Comparison of ENCODE assay signal across 22 cellular contexts in genomic region chr5:74402553-74402952, GRCh38.
DNase-seq lines count a peak whose midpoint lies in the region; ATAC-seq, FAIRE-seq and TF ChIP-seq lines count a peak whose summit lies in the region.
"Had no signal": no experiment of that assay in that cellular context is flagged by ENCODE, and none has a peak within 500 bp of the region (broad histone marks: within the 10 kb centered on the region; RNA-seq: fewer than 3 reads in every experiment).

No MANE protein-coding gene starts in this region.

- no TSS peak for BruUV-seq in GM12878 (replicated peaks; lab: Mats Ljungman, UMichigan)

- no peak for TF ChIP-seq EP300 in GM12878 (IDR thresholded peaks at IDR 0.05; ENCODE audit: borderline replicate concordance in 1 of 2, control insufficient read depth in 1 of 2, low read depth in 2 of 2, low read length in 2 of 2)

- peak overlapping the region; percentile 59 for H2AFZ ChIP-seq in GM12878 (ENCODE audit: control insufficient read depth, low read depth, low read length)

- no peak overlapping the region for H3K9ac ChIP-seq in GM12878 (ENCODE audit: control insufficient read depth, insufficient read depth, low read length)

- H3K27me3 Mint-ChIP-seq in neural crest cell (ENCODE audit: low read depth), result no peaks in the 10 kb centered on the region
- H3K27me3 Mint-ChIP-seq in activated T-helper 17 cell treated with anti-CD3 and anti-CD28 coated beads, Interleukin-2, amount 50 U/mL, for 72 hours, result peaks cover 13% of the 10 kb centered on the region
- peaks cover 0 to 1% (median 0%) of the 10 kb centered on the region in 3 donors for H3K27me3 Mint-ChIP-seq in CD14-positive monocyte (ENCODE audit: low read depth in 3 of 3)
- H3K27me3 Mint-ChIP-seq: effector memory CD8-positive, alpha-beta T cell; naive thymus-derived CD8-positive, alpha-beta T cell had no signal

- H3K9me3 ChIP-seq in GM12878 (replicated peaks; ENCODE audit: control insufficient read depth, insufficient read depth, low read length), result no peaks in the 10 kb centered on the region; the same call in 2 of the 3 replicates
- H3K9me3 ChIP-seq: sigmoid colon had no signal

- peaks cover 26% of the 10 kb centered on the region for H3K4me1 Mint-ChIP-seq in neural crest cell
- H3K4me1 Mint-ChIP-seq in activated T-helper 17 cell treated with anti-CD3 and anti-CD28 coated beads, Interleukin-2, amount 50 U/mL, for 72 hours, result no peaks in the 10 kb centered on the region
- H3K4me1 Mint-ChIP-seq in CD14-positive monocyte, result peaks cover 3% of the 10 kb centered on the region
- H3K4me1 Mint-ChIP-seq: activated CD4-positive, alpha-beta memory T cell treated with anti-CD3 and anti-CD28 coated beads, Interleukin-2, amount 10 ng/mL, durations not matched to agents 7 days and 5 days had no signal

- POLR2A ChIA-PET in GM12878 (lab: Charles Lee), result no interaction called here

- H3K27ac Mint-ChIP-seq in neural crest cell (ENCODE audit: unreplicated experiment) (peak overlapping the region; percentile 39), CD14-positive monocyte (no peak overlapping the region)
- H3K27ac Mint-ChIP-seq in activated T-helper 17 cell treated with anti-CD3 and anti-CD28 coated beads, Interleukin-2, amount 50 U/mL, for 72 hours, result no peak overlapping the region
- H3K27ac Mint-ChIP-seq: activated CD4-positive, alpha-beta memory T cell treated with anti-CD3 and anti-CD28 coated beads, Interleukin-2, amount 10 ng/mL, durations not matched to agents 7 days and 5 days; activated T-cell treated with anti-CD3 and anti-CD28 coated beads, Interleukin-2, amount 50 U/mL, for 72 hours; CD8-positive, alpha-beta T cell had no signal

- TF ChIP-seq CTCF in GM12878 (IDR thresholded peaks at IDR 0.05 in 2 of 3, conservative IDR thresholded peaks at IDR 0.05 in 1 of 3; ENCODE audit: control insufficient read depth in 2 of 3, extremely low read depth in 1 of 3, insufficient read depth in 1 of 3, low read depth in 3 of 3, low read length in 3 of 3) (no peak), neural crest cell (conservative IDR thresholded peaks at IDR 0.05) (no peak), CD14-positive monocyte (IDR thresholded peaks at IDR 0.05) (no peak)

- RAD21 ChIA-PET in GM12878 (lab: Charles Lee; ENCODE audit: unreplicated experiment), result interaction anchor here (1.2 kb wide), 1 partner anchor 9 kb away, joined by 3 read pairs; no protein-coding TSS in a partner anchor

- no peaks in the 10 kb centered on the region for H3K36me3 ChIP-seq in GM12878 (ENCODE audit: control insufficient read depth in 2 of 2, insufficient read depth in 2 of 2, low read length in 1 of 2)
- H3K36me3 ChIP-seq: sigmoid colon had no signal

- 18% methylated on average over 4 of the region's 4 CpGs for WGBS in GM12878 (ENCODE audit: insufficient coverage, insufficient replicate concordance, low lambda C conversion rate, missing lambda C conversion rate)

- TF ChIP-seq POLR2A in GM12878 (IDR thresholded peaks at IDR 0.05; ENCODE audit: low read depth, low read length), result no peak

- intact Hi-C loops in GM12878 (cut with micrococcal nuclease; ENCODE audit: unreplicated experiment) (no loop called here), CD14-positive monocyte (cut with micrococcal nuclease) (no loop called here)

- peak; percentile 32 for DNase-seq in Ammon's horn (ENCODE audit: low spot score)
- no peak for DNase-seq in GM12878 (ENCODE audit: low read depth, low spot score)
- no peak for DNase-seq in neural crest cell (ENCODE audit: low read depth, low spot score)
- no peak for DNase-seq in CD14-positive monocyte (ENCODE audit: low spot score)
- DNase-seq: activated CD4-positive, alpha-beta memory T cell treated with anti-CD3 and anti-CD28 coated beads, Interleukin-2, amount 10 ng/mL, durations not matched to agents 7 days and 5 days; activated T-cell treated with anti-CD3 and anti-CD28 coated beads, Interleukin-2, amount 50 U/mL, for 72 hours; caudate nucleus; CD8-positive, alpha-beta T cell; effector memory CD8-positive, alpha-beta T cell; IMR-90; left ventricle myocardium superior; OCI-M1; sigmoid colon; stimulated activated CD4-positive, alpha-beta T cell treated with anti-CD3 and anti-CD28 coated beads, Interleukin-4, amount 100 ng/mL, for 4 hours had no signal

- peak; percentile 61 for ATAC-seq in HG03025 (IDR thresholded peaks at IDR 0.05; ENCODE audit: low FRiP score, unreplicated experiment)
- ATAC-seq in GM12878, result peak; percentile 48
- no peak for ATAC-seq in GM21526 (IDR thresholded peaks at IDR 0.05; ENCODE audit: low FRiP score, unreplicated experiment)
- no peak for ATAC-seq in activated T-helper 17 cell treated with anti-CD3 and anti-CD28 coated beads, Interleukin-2, amount 50 U/mL, for 72 hours (replicated peaks)
- ATAC-seq in HG03432 (IDR thresholded peaks at IDR 0.05; ENCODE audit: unreplicated experiment), result no peak
- ATAC-seq: activated T-cell treated with anti-CD3 and anti-CD28 coated beads, Interleukin-2, amount 50 U/mL, for 72 hours; CD8-positive, alpha-beta T cell; effector memory CD8-positive, alpha-beta T cell; HCT116; left ventricle myocardium superior; naive thymus-derived CD8-positive, alpha-beta T cell had no signal

- no peaks in the 10 kb centered on the region for H4K20me1 ChIP-seq in GM12878 (ENCODE audit: control insufficient read depth, insufficient read depth)

- H3K36me3 Mint-ChIP-seq in neural crest cell (ENCODE audit: low read depth) (no peaks in the 10 kb centered on the region), CD14-positive monocyte (peaks cover 0 to 3% of the 10 kb centered on the region in 2 donors)
- no peaks in the 10 kb centered on the region for H3K36me3 Mint-ChIP-seq in activated T-helper 17 cell treated with anti-CD3 and anti-CD28 coated beads, Interleukin-2, amount 50 U/mL, for 72 hours (ENCODE audit: low read depth)
- H3K36me3 Mint-ChIP-seq: CD8-positive, alpha-beta T cell; naive thymus-derived CD8-positive, alpha-beta T cell had no signal

- SMC1A ChIA-PET in GM12878 (lab: Charles Lee; ENCODE audit: uncharacterized antibody, unreplicated experiment), result interaction anchor here (0.7 to 1.4 kb wide), 7 partner anchors 14 to 240 kb away, joined by 3 to 4 read pairs (median 4); no protein-coding TSS in a partner anchor

- H3K4me2 ChIP-seq in GM12878 (ENCODE audit: control insufficient read depth, insufficient read depth), result no peak overlapping the region

- no peaks in the 10 kb centered on the region for H3K79me2 ChIP-seq in GM12878 (ENCODE audit: control insufficient read depth, insufficient read depth, low read length)

- H3K4me1 ChIP-seq in GM12878 (ENCODE audit: control insufficient read depth, insufficient read depth, low read length), result peaks cover 5% of the 10 kb centered on the region

- H3K4me3 Mint-ChIP-seq in neural crest cell (no peak overlapping the region), CD14-positive monocyte (no peak overlapping the region)
- no peak overlapping the region for H3K4me3 Mint-ChIP-seq in activated T-helper 17 cell treated with anti-CD3 and anti-CD28 coated beads, Interleukin-2, amount 50 U/mL, for 72 hours
- H3K4me3 Mint-ChIP-seq: activated CD4-positive, alpha-beta memory T cell treated with anti-CD3 and anti-CD28 coated beads, Interleukin-2, amount 10 ng/mL, durations not matched to agents 7 days and 5 days; activated T-cell treated with anti-CD3 and anti-CD28 coated beads, Interleukin-2, amount 50 U/mL, for 72 hours; CD8-positive, alpha-beta T cell; effector memory CD8-positive, alpha-beta T cell had no signal

- H3K27ac ChIP-seq in GM12878 (ENCODE audit: control insufficient read depth, insufficient read depth), result no peak overlapping the region
- H3K27ac ChIP-seq: sigmoid colon had no signal

- CTCF ChIA-PET in GM12878 (lab: Yijun Ruan, JAX), result interaction anchor here (1.1 kb wide), 1 partner anchor 48 kb away, joined by 4 read pairs; no protein-coding TSS in a partner anchor

- no peak for FAIRE-seq in GM12878 (lab: Jason Lieb, UNC)
- FAIRE-seq: GM12892, TTC549 had no signal

- no peaks in the 10 kb centered on the region for H3K9me3 Mint-ChIP-seq in neural crest cell
- no peaks in the 10 kb centered on the region for H3K9me3 Mint-ChIP-seq in activated T-helper 17 cell treated with anti-CD3 and anti-CD28 coated beads, Interleukin-2, amount 50 U/mL, for 72 hours
- H3K9me3 Mint-ChIP-seq in CD14-positive monocyte, result peaks cover 3 to 9% (median 6%) of the 10 kb centered on the region in 7 donors
- H3K9me3 Mint-ChIP-seq: activated CD4-positive, alpha-beta memory T cell treated with anti-CD3 and anti-CD28 coated beads, Interleukin-2, amount 10 ng/mL, durations not matched to agents 7 days and 5 days; activated T-cell treated with anti-CD3 and anti-CD28 coated beads, Interleukin-2, amount 50 U/mL, for 72 hours; CD8-positive, alpha-beta T cell; effector memory CD8-positive, alpha-beta T cell; naive thymus-derived CD8-positive, alpha-beta T cell had no signal

- in situ Hi-C loops in GM12878 (cut with MboI), result no loop called here

- no peaks in the 10 kb centered on the region for H3K27me3 ChIP-seq in GM12878 (replicated peaks in 1 of 2; ENCODE audit: control insufficient read depth in 2 of 2, insufficient read depth in 2 of 2, low read length in 1 of 2)
- H3K27me3 ChIP-seq: sigmoid colon had no signal

- no peak overlapping the region for H3K4me3 ChIP-seq in GM12878
- H3K4me3 ChIP-seq: sigmoid colon had no signal

- no peak for TF ChIP-seq RAD21 in GM12878 (IDR thresholded peaks at IDR 0.05; ENCODE audit: insufficient read depth, low read depth, low read length)

TF ChIP-seq in GM12878, 131 proteins besides CTCF, POLR2A, EP300 and RAD21:
- TF ChIP-seq SPI1 (IDR thresholded peaks at IDR 0.05; ENCODE audit: borderline replicate concordance, insufficient read depth, low read depth, low read length) (no peak), RELA (IDR thresholded peaks at IDR 0.05; ENCODE audit: borderline replicate concordance, partially characterized antibody) (no peak), RAD51 (IDR thresholded peaks at IDR 0.05) (no peak), BCL11A (IDR thresholded peaks at IDR 0.05; ENCODE audit: low read depth, low read length) (no peak)

Comparison
In these comparisons a context has a peak if more than half of its experiments do, and no peak if none do; other contexts are left out.
1. ATAC-seq: peak in HG03025 (single experiment) and GM12878 (single experiment); none in GM21526 (single experiment), activated T-helper 17 cell treated with anti-CD3 and anti-CD28 coated beads, Interleukin-2, amount 50 U/mL, for 72 hours (single experiment) and HG03432 (single experiment).